In the genomic region with DNA sequence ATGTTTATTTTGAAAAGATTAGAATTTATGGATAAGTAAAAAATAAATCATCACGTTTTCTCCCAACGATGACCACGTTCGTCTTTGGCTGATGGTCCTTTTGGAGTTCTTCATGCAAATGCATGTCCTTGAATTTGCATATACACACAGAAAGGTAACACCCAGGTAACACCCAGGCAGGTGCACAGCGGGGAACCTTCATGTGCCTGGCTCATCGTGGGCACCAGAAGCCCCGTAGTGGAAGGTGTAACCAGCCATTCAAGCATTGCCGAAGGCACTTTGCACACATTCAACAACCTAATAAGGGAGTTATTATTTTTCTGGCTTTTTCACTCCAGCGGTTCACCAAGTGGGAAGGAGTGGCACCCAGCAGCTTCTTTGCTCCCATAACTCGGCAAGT, we compare ENCODE assay signal across 13 cellular contexts.
"Had no signal": no experiment of that assay in that cellular context is flagged by ENCODE, and none has a peak within 500 bp of the region (broad histone marks: within the 10 kb centered on the region; RNA-seq: fewer than 3 reads in every experiment).

No MANE protein-coding gene starts in this region.

- H3K27me3 ChIP-seq: hepatocyte, right lobe of liver, upper lobe of left lung had no signal

- ATAC-seq: activated CD8-positive, alpha-beta memory T cell treated with anti-CD3 and anti-CD28 coated beads, Interleukin-2, amount 10 ng/mL, durations not matched to agents 7 days and 5 days; effector memory CD8-positive, alpha-beta T cell; naive thymus-derived CD4-positive, alpha-beta T cell; right lobe of liver had no signal

- H3K36me3 ChIP-seq: prostate gland, right lobe of liver had no signal

- H3K4me1 ChIP-seq: prostate gland, right lobe of liver had no signal

- H3K4me1 Mint-ChIP-seq: activated CD8-positive, alpha-beta memory T cell treated with anti-CD3 and anti-CD28 coated beads, Interleukin-2, amount 10 ng/mL, durations not matched to agents 7 days and 5 days had no signal

- H3K4me3 ChIP-seq: hepatocyte, lung, prostate gland, right lobe of liver, upper lobe of left lung had no signal

- DNase-seq: activated CD4-positive, alpha-beta T cell treated with anti-CD3 and anti-CD28 coated beads for 1 hour; activated CD4-positive, alpha-beta T cell treated with anti-CD3 and anti-CD28 coated beads, Interleukin-2, amount 50 U/mL, for 48 hours; activated CD8-positive, alpha-beta memory T cell treated with anti-CD3 and anti-CD28 coated beads, Interleukin-2, amount 10 ng/mL, durations not matched to agents 7 days and 5 days; effector memory CD8-positive, alpha-beta T cell; naive thymus-derived CD4-positive, alpha-beta T cell; stimulated activated CD4-positive, alpha-beta T cell treated with anti-CD3 and anti-CD28 coated beads, Interleukin-12 subunit alpha, Interleukin-12 subunit beta, amount 100 ng/mL, for 4 hours; stimulated activated naive CD4-positive, alpha-beta T cell; SW 1271 had no signal

- H3K27ac ChIP-seq: hepatocyte, prostate gland, right lobe of liver, upper lobe of left lung had no signal

- H3K36me3 Mint-ChIP-seq: activated CD8-positive, alpha-beta memory T cell treated with anti-CD3 and anti-CD28 coated beads, Interleukin-2, amount 10 ng/mL, durations not matched to agents 7 days and 5 days had no signal

- H3K9me3 Mint-ChIP-seq: effector memory CD8-positive, alpha-beta T cell had no signal

- H3K4me3 Mint-ChIP-seq: activated CD8-positive, alpha-beta memory T cell treated with anti-CD3 and anti-CD28 coated beads, Interleukin-2, amount 10 ng/mL, durations not matched to agents 7 days and 5 days; effector memory CD8-positive, alpha-beta T cell; naive thymus-derived CD4-positive, alpha-beta T cell had no signal

- H3K27me3 Mint-ChIP-seq: activated CD8-positive, alpha-beta memory T cell treated with anti-CD3 and anti-CD28 coated beads, Interleukin-2, amount 10 ng/mL, durations not matched to agents 7 days and 5 days; effector memory CD8-positive, alpha-beta T cell; naive thymus-derived CD4-positive, alpha-beta T cell had no signal

- H3K27ac Mint-ChIP-seq: activated CD8-positive, alpha-beta memory T cell treated with anti-CD3 and anti-CD28 coated beads, Interleukin-2, amount 10 ng/mL, durations not matched to agents 7 days and 5 days; naive thymus-derived CD4-positive, alpha-beta T cell had no signal

- H3K9me3 ChIP-seq: prostate gland, right lobe of liver, upper lobe of left lung had no signal
